Comparison of ENCODE assay signal across 8 cellular contexts in the genomic region with DNA sequence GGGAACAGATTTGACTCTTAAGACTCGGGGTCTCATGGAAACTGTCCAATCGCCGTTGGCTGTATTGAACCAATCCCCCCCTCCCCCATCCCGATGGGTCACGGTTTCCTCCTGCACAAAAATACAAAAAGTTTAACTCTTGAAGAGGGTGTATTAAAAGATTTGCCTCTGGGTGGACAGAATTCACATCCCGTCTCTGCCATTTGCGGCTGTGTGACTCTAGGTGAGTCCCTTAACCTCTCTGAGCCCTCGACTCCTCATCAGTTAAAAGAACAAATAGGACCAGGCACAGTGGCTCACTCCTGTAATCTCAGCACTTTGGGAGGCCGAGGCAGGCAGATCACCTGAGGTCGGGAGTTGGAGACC. TPM values are rescaled to one million over a fixed set of nuclear protein-coding genes. Genes with fewer than 3 reads are reported as not detected.
DNase-seq lines count a peak whose midpoint lies in the region; ATAC-seq and TF ChIP-seq lines count a peak whose summit lies in the region.

No MANE protein-coding gene starts in this region.

- 41 to 51% methylated on average over 6 to 10 of the region's 10 CpGs for WGBS in upper lobe of left lung, 2 donors

- H3K4me3 ChIP-seq in right atrium auricular region = peak overlapping the region; percentile 3 to 40
- H3K4me3 ChIP-seq in lower lobe of right lung = peak overlapping the region; percentile 39
- peak overlapping the region in 3 of 4 donors; percentile 24 to 44 (median 39) for H3K4me3 ChIP-seq in upper lobe of left lung
- no peak overlapping the region for H3K4me3 ChIP-seq in uterus

- H3K4me1 ChIP-seq in right atrium auricular region (peaks cover 0 to 11% of the 10 kb centered on the region in 2 donors), lower lobe of right lung (peaks cover 6% of the 10 kb centered on the region), upper lobe of left lung (peaks cover 10 to 18% (median 12%) of the 10 kb centered on the region in 4 donors), uterus (peaks cover 0 to 9% of the 10 kb centered on the region in 2 donors)

- TF ChIP-seq POLR2A in upper lobe of left lung (IDR thresholded peaks at IDR 0.05) (no peak), uterus (IDR thresholded peaks at IDR 0.05) (no peak)

- H3K27ac ChIP-seq in right atrium auricular region = no peak overlapping the region
- peak overlapping the region; percentile 58 for H3K27ac ChIP-seq in angular gyrus (ENCODE audit: low read depth, low read length)
- H3K27ac ChIP-seq in lower lobe of right lung = no peak overlapping the region
- no peak overlapping the region for H3K27ac ChIP-seq in upper lobe of left lung
- no peak overlapping the region for H3K27ac ChIP-seq in uterus

- H3K27me3 ChIP-seq in right atrium auricular region = no peaks in the 10 kb centered on the region
- peaks cover 35% of the 10 kb centered on the region for H3K27me3 ChIP-seq in lower lobe of right lung (ENCODE audit: low read depth)
- H3K27me3 ChIP-seq in upper lobe of left lung = no peaks in the 10 kb centered on the region
- peaks cover 0 to 4% of the 10 kb centered on the region in 2 donors for H3K27me3 ChIP-seq in uterus

- DNase-seq in right atrium auricular region (ENCODE audit: low spot score) (no peak), Right ventricle myocardium superior (no peak), lower lobe of right lung (no peak), upper lobe of left lung (no peak), uterus (no peak)
- no peak for DNase-seq in stimulated activated CD4-positive, alpha-beta T cell treated with anti-CD3 and anti-CD28 coated beads, Interleukin-4, amount 100 ng/mL, for 24 hours

- TF ChIP-seq CTCF in right atrium auricular region (IDR thresholded peaks at IDR 0.05) (no peak), lower lobe of right lung (IDR thresholded peaks at IDR 0.05) (no peak), upper lobe of left lung (IDR thresholded peaks at IDR 0.05) (no peak), uterus (IDR thresholded peaks at IDR 0.05) (no peak)

- ATAC-seq in Right ventricle myocardium superior (ENCODE audit: poor library complexity) (no peak), lower lobe of right lung (no peak), upper lobe of left lung (ENCODE audit: low FRiP score in 2 of 2) (no peak), GM21529 (IDR thresholded peaks at IDR 0.05; ENCODE audit: unreplicated experiment) (no peak)

- TF ChIP-seq EP300 in upper lobe of left lung (IDR thresholded peaks at IDR 0.05) = no peak

- H3K9me3 ChIP-seq in right atrium auricular region (no peaks in the 10 kb centered on the region), lower lobe of right lung (no peaks in the 10 kb centered on the region), upper lobe of left lung (no peaks in the 10 kb centered on the region), uterus (no peaks in the 10 kb centered on the region)

- H3K36me3 ChIP-seq in right atrium auricular region (no peaks in the 10 kb centered on the region), lower lobe of right lung (no peaks in the 10 kb centered on the region), upper lobe of left lung (no peaks in the 10 kb centered on the region), uterus (no peaks in the 10 kb centered on the region)

- intact Hi-C loops in Right ventricle myocardium superior (cut with DNase I) = no loop called here
- intact Hi-C loops in lower lobe of right lung (cut with DNase I) = no loop called here
- intact Hi-C loops in uterus (cut with DNase I; ENCODE audit: low total_unique reads) = no loop called here

RNA-seq across cellular contexts. Expression of a gene that starts 31.3 kb away (rescaled TPM):
- 10 to 100 TPM; 30.5 to 51.3 TPM for total RNA-seq in right atrium auricular region
- 47.6 TPM for total RNA-seq in Right ventricle myocardium superior
- total RNA-seq in lower lobe of right lung = 13.3 TPM
- total RNA-seq in upper lobe of left lung = 10 to 100 TPM; 15.6 to 22.2 (median 16.0) TPM
- total RNA-seq in uterus = 10 to 100 TPM in 3 of 4 donors, 1 to 10 TPM in 1; 9.4 to 12.4 (median 10.6) TPM

RNA-seq across cellular contexts. Expression of a gene that starts 36.6 kb away (rescaled TPM):
- 10 to 100 TPM; 36.2 to 50.4 TPM for total RNA-seq in right atrium auricular region
- total RNA-seq in Right ventricle myocardium superior = 54.0 TPM
- total RNA-seq in lower lobe of right lung = 79.6 TPM
- 100 to 1,000 TPM in 2 of 6 donors, 10 to 100 TPM in 4; 55.1 to 255 (median 89.0) TPM for total RNA-seq in upper lobe of left lung
- 100 to 1,000 TPM in 1 of 4 donors, 10 to 100 TPM in 3; 17.8 to 194 (median 48.5) TPM for total RNA-seq in uterus

Comparison
In these comparisons a context has a peak if more than half of its experiments do, and no peak if none do; other contexts are left out.
1. H3K4me3 ChIP-seq: peak in right atrium auricular region (2 of 2), lower lobe of right lung (single experiment) and upper lobe of left lung (3 of 4); none in uterus (0 of 2).